8 cellular contexts compared by ENCODE assay signal in the genomic region with DNA sequence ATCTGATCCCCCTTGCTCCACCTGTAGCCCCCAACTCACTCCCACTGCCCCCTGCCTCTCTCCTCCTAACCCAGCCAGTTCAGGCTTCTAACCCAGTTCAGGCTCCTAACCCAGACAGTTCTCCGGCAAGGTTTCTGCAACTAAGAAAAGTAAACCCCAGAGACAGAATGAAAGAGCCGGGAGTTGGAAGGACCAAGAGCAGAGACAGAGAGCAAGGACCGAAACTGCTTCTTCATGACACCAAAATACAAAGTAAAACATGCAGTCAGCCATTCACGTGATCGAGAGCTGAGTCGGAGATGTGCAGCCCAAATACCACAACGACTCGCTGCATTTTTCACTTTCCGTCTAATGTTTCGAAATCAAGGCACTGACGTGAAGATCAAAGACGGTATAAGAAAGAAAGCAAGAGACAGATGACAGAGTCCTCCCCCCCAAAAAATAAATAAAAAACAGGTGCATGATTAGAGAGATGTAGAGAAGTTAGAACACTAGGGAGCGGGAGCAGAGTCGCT. TPM values are rescaled to one million over a fixed set of nuclear protein-coding genes. Genes with fewer than 3 reads are reported as not detected.
DNase-seq lines count a peak whose midpoint lies in the region; ATAC-seq and TF ChIP-seq lines count a peak whose summit lies in the region.

No MANE protein-coding gene starts in this region.

- CTCF ChIA-PET in Calu3 (lab: Charles Lee), result interaction anchor here (0.7 kb wide), 2 partner anchors 155 to 1777 kb away, joined by 4 to 6 read pairs; no protein-coding TSS in a partner anchor

- H3K27me3 ChIP-seq in adrenal gland (peaks cover 6% of the 10 kb centered on the region), aorta (ENCODE audit: control insufficient read depth in 1 of 2, insufficient read depth in 2 of 2, low read length in 1 of 2) (peaks cover 0 to 2% of the 10 kb centered on the region in 2 donors)

- H3K27ac Mint-ChIP-seq in Calu3 (ENCODE audit: unreplicated experiment) (no peak overlapping the region), natural killer cell (peak overlapping the region; percentile 94 to 98)

- no peak for DNase-seq in Calu3
- peak; percentile 45 for DNase-seq in NOMO-1 treated with dmso at 0.1 percent for 144 hours (lab: John Stamatoyannopoulos, UW; ENCODE audit: unreplicated experiment)
- DNase-seq in adrenal gland, result peak in 1 of 7 donors; percentile 30
- peak; percentile 39 for DNase-seq in natural killer cell
- no peak for DNase-seq in NCI-H510A treated with DMSO at 0.1 percent for 48 hours (lab: John Stamatoyannopoulos, UW)
- DNase-seq in aorta, result no peak
- DNase-seq in left lobe of liver (ENCODE audit: low spot score), result no peak

- peak overlapping the region in 2 of 4 donors; percentile 10 to 50 for H3K4me3 ChIP-seq in adrenal gland
- H3K4me3 ChIP-seq in aorta (ENCODE audit: low read length in 2 of 2), result no peak overlapping the region

- H3K27ac ChIP-seq in adrenal gland, result peak overlapping the region in 4 of 5 donors; percentile 54 to 77 (median 68)
- no peak overlapping the region for H3K27ac ChIP-seq in aorta (ENCODE audit: low read depth in 1 of 2, low read length in 2 of 2)

- 64 to 73% (median 66%) methylated on average over 14 of the region's 14 CpGs for WGBS in adrenal gland, 4 donors
- 72 to 74% methylated on average over 14 of the region's 14 CpGs for WGBS in aorta, 2 donors

- peak overlapping the region; percentile 81 for H3K4me3 Mint-ChIP-seq in Calu3 (ENCODE audit: low read depth, unreplicated experiment)
- H3K4me3 Mint-ChIP-seq in natural killer cell, result peak overlapping the region; percentile 99

- no peak for TF ChIP-seq CTCF in Calu3 (IDR thresholded peaks at IDR 0.05; ENCODE audit: unreplicated experiment)
- no peak for TF ChIP-seq CTCF in adrenal gland (IDR thresholded peaks at IDR 0.05)
- no peak for TF ChIP-seq CTCF in natural killer cell (IDR thresholded peaks at IDR 0.05)

- peaks cover 51% of the 10 kb centered on the region for H3K27me3 Mint-ChIP-seq in Calu3 (ENCODE audit: unreplicated experiment)
- no peaks in the 10 kb centered on the region for H3K27me3 Mint-ChIP-seq in natural killer cell (ENCODE audit: low read depth in 2 of 2)

- no peaks in the 10 kb centered on the region for H3K4me1 ChIP-seq in adrenal gland (replicated peaks in 1 of 2)
- H3K4me1 ChIP-seq in aorta (ENCODE audit: control insufficient read depth in 1 of 2, insufficient read depth in 2 of 2, low read length in 2 of 2), result no peaks in the 10 kb centered on the region

- H3K36me3 ChIP-seq in adrenal gland (replicated peaks in 1 of 2), result no peaks in the 10 kb centered on the region
- H3K36me3 ChIP-seq in aorta (ENCODE audit: control insufficient read depth in 1 of 2, insufficient read depth in 2 of 2, low read length in 1 of 2), result no peaks in the 10 kb centered on the region

- BruUV-seq in Calu3 (replicated peaks; lab: Mats Ljungman, UMichigan), result no TSS peak

- H3K36me3 Mint-ChIP-seq in Calu3 (ENCODE audit: insufficient read depth, unreplicated experiment) (peaks cover 9% of the 10 kb centered on the region), natural killer cell (peaks cover 21% of the 10 kb centered on the region)

- ATAC-seq in GM21576 (IDR thresholded peaks at IDR 0.05; ENCODE audit: unreplicated experiment) (peak; percentile 39), natural killer cell (peak; percentile 38 to 53 (median 38)), aorta (ENCODE audit: low FRiP score) (no peak), left lobe of liver (no peak)

- TF ChIP-seq POLR2A in adrenal gland (IDR thresholded peaks at IDR 0.05), result no peak

- H3K4me1 Mint-ChIP-seq in Calu3 (ENCODE audit: low read depth, unreplicated experiment), result peaks cover 5% of the 10 kb centered on the region
- H3K4me1 Mint-ChIP-seq in natural killer cell, result peaks cover 81 to 82% of the 10 kb centered on the region in 2 donors

- intact Hi-C loops in Calu3 (cut with micrococcal nuclease; ENCODE audit: unreplicated experiment), result no loop called here
- intact Hi-C loops in adrenal gland (cut with DNase I), result no loop called here
- intact Hi-C loops in natural killer cell (cut with micrococcal nuclease), result loop anchor here (1.0 to 5.0 kb wide), 4 partner anchors 18 to 65 kb away; no protein-coding TSS in a partner anchor
- intact Hi-C loops in aorta (cut with DNase I), result no loop called here

- H3K9me3 Mint-ChIP-seq in Calu3 (ENCODE audit: low read depth, unreplicated experiment) (no peaks in the 10 kb centered on the region), natural killer cell (no peaks in the 10 kb centered on the region)

- H3K9me3 ChIP-seq in adrenal gland (replicated peaks in 1 of 3), result no peaks in the 10 kb centered on the region
- no peaks in the 10 kb centered on the region for H3K9me3 ChIP-seq in aorta (ENCODE audit: control insufficient read depth, low read length)

RNA-seq across cellular contexts. Expression of a gene that starts 0.8 kb away (rescaled TPM):
- total RNA-seq in Calu3 (2022) (0.05 and 0.76 TPM in 2 replicates), adrenal gland (10 to 100 TPM; 24.5 to 50.5 (median 33.0) TPM), natural killer cell (100 to 1,000 TPM; 263 to 286 (median 268) TPM), aorta (10 to 100 TPM; 18.3 to 59.2 TPM), left lobe of liver (7.8 TPM)
- polyA plus RNA-seq in adrenal gland (10 to 100 TPM in 1 of 3 donors, 1 to 10 TPM in 2; 4.6 to 10.2 (median 7.3) TPM), aorta (10 to 100 TPM in 1 of 2 donors, 1 to 10 TPM in 1; 1.7 to 10.9 TPM)

RNA-seq across cellular contexts. Expression of a gene that starts 57.8 kb away (rescaled TPM):
- 1.4 and 2.3 TPM in 2 replicates for total RNA-seq in Calu3 (2022)
- total RNA-seq in adrenal gland, result 1 to 10 TPM in 1 of 8 donors, under 1 TPM in 7; 0.12 to 1.3 (median 0.56) TPM
- 1 to 10 TPM in 1 of 3 donors, under 1 TPM in 2; 0.54 to 1.0 (median 0.84) TPM for polyA plus RNA-seq in adrenal gland
- 1 to 10 TPM; 1.6 to 1.8 (median 1.8) TPM for total RNA-seq in natural killer cell
- total RNA-seq in aorta, result under 1 TPM; 0.45 to 0.54 TPM
- 1 to 10 TPM in 1 of 2 donors, not detected in 1; 1.0 TPM for polyA plus RNA-seq in aorta
- total RNA-seq in left lobe of liver, result 0.15 TPM

Comparison
In these comparisons a context has a peak if more than half of its experiments do, and no peak if none do; other contexts are left out.
1. DNase-seq: peak in NOMO-1 treated with dmso at 0.1 percent for 144 hours (single experiment) and natural killer cell (single experiment); none in Calu3 (single experiment), NCI-H510A treated with DMSO at 0.1 percent for 48 hours (single experiment), aorta (0 of 2) and left lobe of liver (single experiment).
2. ATAC-seq: peak in GM21576 (single experiment) and natural killer cell (3 of 3); none in aorta (single experiment) and left lobe of liver (single experiment).
3. H3K27ac ChIP-seq: peak in adrenal gland (4 of 5); none in aorta (0 of 2).
4. RNA of a gene that starts 0.8 kb away (total RNA-seq): 263 to 286 TPM in natural killer cell; 18.3 to 59.2 TPM in aorta, 24.5 to 50.5 TPM in adrenal gland, 7.8 TPM in left lobe of liver (single experiment) and 0.05 to 0.76 TPM in Calu3; every median in the first group is over 4 times any median in the second.